ENCODE assay signal across 9 cellular contexts in genomic region chr19:8017808-8018207, GRCh38. TPM values are rescaled to one million over a fixed set of nuclear protein-coding genes. Genes with fewer than 3 reads are reported as not detected.
DNase-seq lines count a peak whose midpoint lies in the region; ATAC-seq, FAIRE-seq and TF ChIP-seq lines count a peak whose summit lies in the region.
"Had no signal": no experiment of that assay in that cellular context is flagged by ENCODE, and none has a peak within 500 bp of the region (broad histone marks: within the 10 kb centered on the region; RNA-seq: fewer than 3 reads in every experiment).

No MANE protein-coding gene starts in this region.

- H3K27ac Mint-ChIP-seq in activated CD4-positive, alpha-beta T cell treated with anti-CD3 and anti-CD28 coated beads, Interleukin-2, amount 10 ng/mL, durations not matched to agents 24 days and 14 days = no peak overlapping the region

- no peaks in the 10 kb centered on the region for H3K36me3 ChIP-seq in lower lobe of right lung

- TF ChIP-seq CTCF in lower lobe of right lung (IDR thresholded peaks at IDR 0.05) = no peak

- H3K9me3 Mint-ChIP-seq in activated CD4-positive, alpha-beta T cell treated with anti-CD3 and anti-CD28 coated beads, Interleukin-2, amount 10 ng/mL, durations not matched to agents 24 days and 14 days = no peaks in the 10 kb centered on the region

- H3K4me3 Mint-ChIP-seq in activated CD4-positive, alpha-beta T cell treated with anti-CD3 and anti-CD28 coated beads, Interleukin-2, amount 10 ng/mL, durations not matched to agents 24 days and 14 days = no peak overlapping the region

- DNase-seq in ELF-1 (ENCODE audit: low read depth, low spot score) (peak; percentile 26), lower lobe of right lung (peak; percentile 58), urothelium cell line (ENCODE audit: low spot score) (no peak), NCI-H774 (lab: John Stamatoyannopoulos, UW) (no peak)
- DNase-seq in activated CD4-positive, alpha-beta T cell treated with anti-CD3 and anti-CD28 coated beads, Interleukin-2, amount 10 ng/mL, durations not matched to agents 24 days and 14 days = peak; percentile 85

- no peaks in the 10 kb centered on the region for H3K9me3 ChIP-seq in lower lobe of right lung

- no peaks in the 10 kb centered on the region for H3K27me3 ChIP-seq in lower lobe of right lung (ENCODE audit: low read depth)

- H3K4me1 Mint-ChIP-seq in activated CD4-positive, alpha-beta T cell treated with anti-CD3 and anti-CD28 coated beads, Interleukin-2, amount 10 ng/mL, durations not matched to agents 24 days and 14 days = peaks cover 5% of the 10 kb centered on the region

- intact Hi-C loops in activated CD4-positive, alpha-beta T cell treated with anti-CD3 and anti-CD28 coated beads, Interleukin-2, amount 10 ng/mL, durations not matched to agents 24 days and 14 days (cut with micrococcal nuclease) = loop anchor here (10.0 kb wide), 1 partner anchor 137 kb away; no protein-coding TSS in a partner anchor
- intact Hi-C loops in lower lobe of right lung (cut with DNase I) = no loop called here

- no peak for FAIRE-seq in urothelium cell line (lab: Jason Lieb, UNC)

- no peak overlapping the region for H3K4me3 ChIP-seq in lower lobe of right lung

- no peaks in the 10 kb centered on the region for H3K36me3 Mint-ChIP-seq in activated CD4-positive, alpha-beta T cell treated with anti-CD3 and anti-CD28 coated beads, Interleukin-2, amount 10 ng/mL, durations not matched to agents 24 days and 14 days (ENCODE audit: low read depth)

- ATAC-seq in HG03354 (IDR thresholded peaks at IDR 0.05; ENCODE audit: poor library complexity, severe bottlenecking, unreplicated experiment) (peak; percentile 52), lower lobe of right lung (peak; percentile 65 to 70), GM18909 (IDR thresholded peaks at IDR 0.05; ENCODE audit: poor library complexity, unreplicated experiment) (no peak), GM21390 (IDR thresholded peaks at IDR 0.05; ENCODE audit: unreplicated experiment) (no peak)

- no peaks in the 10 kb centered on the region for H3K27me3 Mint-ChIP-seq in activated CD4-positive, alpha-beta T cell treated with anti-CD3 and anti-CD28 coated beads, Interleukin-2, amount 10 ng/mL, durations not matched to agents 24 days and 14 days

- H3K4me1 ChIP-seq in lower lobe of right lung = no peaks in the 10 kb centered on the region

- no peak overlapping the region for H3K27ac ChIP-seq in lower lobe of right lung

RNA-seq across cellular contexts. Expression of gene ELAVL1, which starts 12.4 kb away (rescaled TPM):
- total RNA-seq in activated CD4-positive, alpha-beta T cell treated with anti-CD3 and anti-CD28 coated beads, Interleukin-2, amount 10 ng/mL, durations not matched to agents 24 days and 14 days = 191 and 193 TPM in 2 replicates
- 66.3 TPM for total RNA-seq in lower lobe of right lung

RNA-seq across cellular contexts. Expression of gene CCL25, which starts 34.8 kb away (rescaled TPM):
- total RNA-seq in activated CD4-positive, alpha-beta T cell treated with anti-CD3 and anti-CD28 coated beads, Interleukin-2, amount 10 ng/mL, durations not matched to agents 24 days and 14 days = not detected in 2 replicates
- not detected for total RNA-seq in lower lobe of right lung
- total RNA-seq: M059J had no signal

Comparison
In these comparisons a context has a peak if more than half of its experiments do, and no peak if none do; other contexts are left out.
1. DNase-seq: peak in ELF-1 (single experiment), activated CD4-positive, alpha-beta T cell treated with anti-CD3 and anti-CD28 coated beads, Interleukin-2, amount 10 ng/mL, durations not matched to agents 24 days and 14 days (single experiment) and lower lobe of right lung (single experiment); none in urothelium cell line (single experiment) and NCI-H774 (single experiment).
2. ATAC-seq: peak in HG03354 (single experiment) and lower lobe of right lung (2 of 2); none in GM18909 (single experiment) and GM21390 (single experiment).